Comparison of ENCODE assay signal across 8 cellular contexts in the genomic region with DNA sequence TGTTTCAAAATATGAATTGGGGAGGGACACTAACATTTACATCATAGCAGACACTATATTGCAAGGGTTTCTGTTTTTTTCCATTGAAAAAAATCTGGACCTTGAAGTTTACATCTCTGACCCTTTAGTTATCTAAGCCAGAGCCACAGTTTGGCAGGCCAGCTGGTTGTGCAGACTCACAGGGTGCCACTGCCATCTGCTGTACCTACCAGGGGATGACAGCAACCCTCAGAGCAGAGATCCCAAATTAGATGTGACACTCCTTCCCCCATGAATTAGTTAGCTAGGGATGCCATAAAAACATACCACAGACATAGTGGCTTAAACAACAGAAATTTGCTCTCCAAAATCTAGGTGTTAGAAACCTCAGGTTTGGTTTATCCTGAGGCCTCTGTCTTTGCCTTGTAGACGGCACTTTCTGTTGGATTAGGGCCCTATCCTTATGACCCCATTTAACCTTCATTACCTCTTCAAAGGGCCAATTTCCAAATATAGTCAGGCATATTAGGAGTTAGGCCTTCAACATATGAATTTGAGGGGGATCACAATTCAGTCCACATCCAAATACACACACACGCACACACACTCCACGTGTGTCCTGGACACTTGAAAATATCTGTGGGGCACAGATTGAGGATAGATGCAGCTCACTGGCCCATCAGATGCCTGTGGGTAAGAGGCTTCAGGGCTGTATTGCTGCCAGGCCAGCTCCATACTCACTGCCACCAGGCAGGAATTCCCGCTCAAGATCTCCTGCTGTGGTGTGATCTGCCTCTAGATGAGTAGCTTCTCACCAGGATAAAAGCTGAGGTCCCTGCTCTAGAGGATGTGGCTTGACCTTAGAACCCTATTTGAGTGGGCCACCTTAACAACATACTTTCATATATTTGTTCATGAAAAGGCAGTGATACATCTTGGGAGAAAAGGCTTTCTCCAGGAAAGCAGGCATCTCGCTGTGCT.
DNase-seq lines count a peak whose midpoint lies in the region; ATAC-seq and TF ChIP-seq lines count a peak whose summit lies in the region.

No MANE protein-coding gene starts in this region.

- ATAC-seq in GM19455 (IDR thresholded peaks at IDR 0.05; ENCODE audit: unreplicated experiment) = no peak

- H3K9ac ChIP-seq in GM23248 (no peak overlapping the region), liver (ENCODE audit: low read depth in 1 of 2, low read length in 2 of 2) (no peak overlapping the region)

- H3K4me3 ChIP-seq in GM23248 (no peak overlapping the region), breast epithelium (no peak overlapping the region), liver (ENCODE audit: low read depth in 1 of 3, low read length in 3 of 3) (no peak overlapping the region), esophagus squamous epithelium (no peak overlapping the region)

- H3F3A ChIP-seq in GM23248 (ENCODE audit: insufficient read depth) = no peaks in the 10 kb centered on the region

- DNase-seq in GM23248 (peak; percentile 25), NCI-H2107 treated with DMSO at 0.1 percent for 48 hours (lab: John Stamatoyannopoulos, UW; ENCODE audit: unreplicated experiment) (peak; percentile 43), breast epithelium (ENCODE audit: low spot score in 2 of 2) (peak in 1 of 2 donors; percentile 21), esophagus squamous epithelium (lab: John Stamatoyannopoulos, UW) (no peak)
- DNase-seq in stimulated activated naive CD4-positive, alpha-beta T cell (lab: John Stamatoyannopoulos, UW) = no peak
- DNase-seq in NK-92 treated with Interleukin-12 subunit alpha and Interleukin-12 subunit beta, amount 100 ng/mL, for 24 hours (lab: John Stamatoyannopoulos, UW) = no peak

- H3K9me2 ChIP-seq in GM23248 (ENCODE audit: insufficient read depth) = no peaks in the 10 kb centered on the region

- H2AFZ ChIP-seq in GM23248 = no peak overlapping the region

- intact Hi-C loops in breast epithelium (cut with DNase I; ENCODE audit: low total_unique reads) (no loop called here), esophagus squamous epithelium (cut with DNase I) (no loop called here)

- 82 to 92% methylated on average over 5 of the region's 5 CpGs for WGBS in GM23248 (ENCODE audit: low coverage in 1 of 2, low lambda C conversion rate in 2 of 2, missing lambda C conversion rate in 2 of 2), 2 experiments
- 92% methylated on average over 5 of the region's 5 CpGs for WGBS in liver
- WGBS in esophagus squamous epithelium, 2 donors = 94 to 95% methylated on average over 3 to 5 of the region's 5 CpGs

- H3K27ac ChIP-seq in GM23248 (no peak overlapping the region), breast epithelium (no peak overlapping the region), liver (ENCODE audit: low read depth in 1 of 2, low read length in 2 of 2) (no peak overlapping the region), esophagus squamous epithelium (no peak overlapping the region)

- H4K20me1 ChIP-seq in GM23248 (ENCODE audit: insufficient read depth) = no peaks in the 10 kb centered on the region

- H3K4me1 ChIP-seq in GM23248 (ENCODE audit: insufficient read depth) (no peaks in the 10 kb centered on the region), breast epithelium (no peaks in the 10 kb centered on the region), liver (ENCODE audit: control insufficient read depth in 4 of 4, insufficient read depth in 4 of 4, low read length in 3 of 4) (no peaks in the 10 kb centered on the region), esophagus squamous epithelium (no peaks in the 10 kb centered on the region)

- no peaks in the 10 kb centered on the region for H3K9me3 ChIP-seq in GM23248 (ENCODE audit: low read depth)
- no peaks in the 10 kb centered on the region for H3K9me3 ChIP-seq in breast epithelium
- H3K9me3 ChIP-seq in liver (ENCODE audit: control insufficient read depth in 4 of 4, low read length in 3 of 4) = no peaks in the 10 kb centered on the region
- H3K9me3 ChIP-seq in esophagus squamous epithelium = no peaks in the 10 kb centered on the region

- TF ChIP-seq CTCF in breast epithelium (IDR thresholded peaks at IDR 0.05) (peak in 2 of 3 donors; percentile 14 to 21), liver (IDR thresholded peaks at IDR 0.05; ENCODE audit: low read depth, low read length, missing input control) (peak; percentile 45), esophagus squamous epithelium (IDR thresholded peaks at IDR 0.05) (peak in 3 of 6 experiments; percentile 8 to 42 (median 10))

- TF ChIP-seq POLR2A in breast epithelium (IDR thresholded peaks at IDR 0.05) (no peak), esophagus squamous epithelium (IDR thresholded peaks at IDR 0.05) (no peak)

- peak; percentile 70 to 75 for TF ChIP-seq RAD21 in liver (IDR thresholded peaks at IDR 0.05)

- H3K79me2 ChIP-seq in GM23248 (ENCODE audit: insufficient read depth) = no peaks in the 10 kb centered on the region

- no peak overlapping the region for H3K4me2 ChIP-seq in GM23248 (ENCODE audit: unreplicated experiment)

- H3K27me3 ChIP-seq in GM23248 (replicated peaks; ENCODE audit: insufficient read depth) (no peaks in the 10 kb centered on the region), breast epithelium (no peaks in the 10 kb centered on the region), liver (ENCODE audit: control insufficient read depth in 4 of 4, insufficient read depth in 4 of 4, low read length in 3 of 4) (no peaks in the 10 kb centered on the region), esophagus squamous epithelium (no peaks in the 10 kb centered on the region)

- in situ Hi-C loops in GM23248 (cut with MboI) = no loop called here

- no peaks in the 10 kb centered on the region for H3K36me3 ChIP-seq in GM23248 (ENCODE audit: low read depth)
- no peaks in the 10 kb centered on the region for H3K36me3 ChIP-seq in breast epithelium
- H3K36me3 ChIP-seq in liver (ENCODE audit: control insufficient read depth in 4 of 4, insufficient read depth in 3 of 4, low read depth in 1 of 4, low read length in 3 of 4) = no peaks in the 10 kb centered on the region
- no peaks in the 10 kb centered on the region for H3K36me3 ChIP-seq in esophagus squamous epithelium

TF ChIP-seq in liver, 16 proteins besides CTCF, POLR2A, EP300 and RAD21:
- TF ChIP-seq NR2F2 (IDR thresholded peaks at IDR 0.05) (no peak), HNF4A (conservative IDR thresholded peaks at IDR 0.05) (no peak), EGR1 (IDR thresholded peaks at IDR 0.05; ENCODE audit: low read depth in 2 of 2) (no peak), TAF1 (conservative IDR thresholded peaks at IDR 0.05) (no peak), HNF4G (IDR thresholded peaks at IDR 0.05) (no peak), SP1 (IDR thresholded peaks at IDR 0.05) (no peak), JUND (IDR thresholded peaks at IDR 0.05) (no peak), FOXA1 (IDR thresholded peaks at IDR 0.05) (no peak)
- TF ChIP-seq, protein P1, sequence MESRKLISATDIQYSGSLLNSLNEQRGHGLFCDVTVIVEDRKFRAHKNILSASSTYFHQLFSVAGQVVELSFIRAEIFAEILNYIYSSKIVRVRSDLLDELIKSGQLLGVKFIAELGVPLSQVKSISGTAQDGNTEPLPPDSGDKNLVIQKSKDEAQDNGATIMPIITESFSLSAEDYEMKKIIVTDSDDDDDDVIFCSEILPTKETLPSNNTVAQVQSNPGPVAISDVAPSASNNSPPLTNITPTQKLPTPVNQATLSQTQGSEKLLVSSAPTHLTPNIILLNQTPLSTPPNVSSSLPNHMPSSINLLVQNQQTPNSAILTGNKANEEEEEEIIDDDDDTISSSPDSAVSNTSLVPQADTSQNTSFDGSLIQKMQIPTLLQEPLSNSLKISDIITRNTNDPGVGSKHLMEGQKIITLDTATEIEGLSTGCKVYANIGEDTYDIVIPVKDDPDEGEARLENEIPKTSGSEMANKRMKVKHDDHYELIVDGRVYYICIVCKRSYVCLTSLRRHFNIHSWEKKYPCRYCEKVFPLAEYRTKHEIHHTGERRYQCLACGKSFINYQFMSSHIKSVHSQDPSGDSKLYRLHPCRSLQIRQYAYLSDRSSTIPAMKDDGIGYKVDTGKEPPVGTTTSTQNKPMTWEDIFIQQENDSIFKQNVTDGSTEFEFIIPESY (IDR thresholded peaks at IDR 0.05) = no peak
- TF ChIP-seq, protein P2, sequence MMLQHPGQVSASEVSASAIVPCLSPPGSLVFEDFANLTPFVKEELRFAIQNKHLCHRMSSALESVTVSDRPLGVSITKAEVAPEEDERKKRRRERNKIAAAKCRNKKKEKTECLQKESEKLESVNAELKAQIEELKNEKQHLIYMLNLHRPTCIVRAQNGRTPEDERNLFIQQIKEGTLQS (IDR thresholded peaks at IDR 0.05) = no peak
- TF ChIP-seq, protein P3, sequence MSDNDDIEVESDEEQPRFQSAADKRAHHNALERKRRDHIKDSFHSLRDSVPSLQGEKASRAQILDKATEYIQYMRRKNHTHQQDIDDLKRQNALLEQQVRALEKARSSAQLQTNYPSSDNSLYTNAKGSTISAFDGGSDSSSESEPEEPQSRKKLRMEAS (IDR thresholded peaks at IDR 0.05) = no peak

Comparison
In these comparisons a context has a peak if more than half of its experiments do, and no peak if none do; other contexts are left out.
1. DNase-seq: peak in GM23248 (single experiment) and NCI-H2107 treated with DMSO at 0.1 percent for 48 hours (single experiment); none in stimulated activated naive CD4-positive, alpha-beta T cell (0 of 6), NK-92 treated with Interleukin-12 subunit alpha and Interleukin-12 subunit beta, amount 100 ng/mL, for 24 hours (single experiment) and esophagus squamous epithelium (single experiment).